10 cellular contexts compared by ENCODE assay signal in the genomic region with DNA sequence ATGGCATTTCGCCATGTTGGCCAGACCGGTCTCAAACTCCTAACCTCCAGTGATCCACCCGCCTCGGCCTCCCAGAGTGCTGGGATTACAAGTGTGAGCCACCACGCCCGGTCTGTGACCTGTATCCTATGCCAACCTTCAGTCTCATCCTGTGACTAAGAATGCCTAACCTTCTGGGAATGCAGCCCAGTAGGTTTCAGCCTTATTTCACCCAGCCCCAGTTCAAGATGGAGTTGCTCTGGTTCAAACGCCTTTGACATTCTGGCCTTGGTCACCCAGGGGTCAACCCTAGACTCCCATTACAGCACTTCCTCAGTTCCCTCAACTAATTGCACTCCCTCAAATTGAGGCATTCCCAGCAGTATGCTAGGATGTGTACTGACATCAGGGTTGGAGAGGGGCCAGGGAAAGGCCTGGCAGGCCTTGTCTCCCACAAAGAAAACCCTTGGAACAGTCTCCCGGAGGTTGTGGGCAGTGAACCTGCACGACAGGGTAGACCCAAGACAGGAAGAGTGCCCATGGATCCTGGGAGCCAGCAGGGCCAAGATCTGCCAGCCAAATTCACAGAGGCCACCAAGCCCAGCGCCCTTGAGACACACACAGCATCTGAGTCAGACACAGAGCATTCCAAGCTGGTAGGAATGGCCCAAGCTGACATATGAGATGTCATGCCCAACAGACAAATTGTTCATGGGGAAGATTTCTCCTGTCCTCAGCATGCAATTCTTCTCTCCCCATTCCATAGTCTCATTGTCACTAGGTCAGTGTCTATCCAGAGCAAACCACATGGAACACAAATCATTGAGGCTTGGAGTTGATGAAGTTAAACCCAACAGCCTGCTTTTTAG. TPM values are rescaled to one million over a fixed set of nuclear protein-coding genes. Genes with fewer than 3 reads are reported as not detected.
A peak's percentile ranks its signal among the peaks of the same experiment; 100 is the strongest.
DNase-seq lines count a peak whose midpoint lies in the region; ATAC-seq and TF ChIP-seq lines count a peak whose summit lies in the region.
"Had no signal": no experiment of that assay in that cellular context is flagged by ENCODE, and none has a peak within 500 bp of the region (broad histone marks: within the 10 kb centered on the region; RNA-seq: fewer than 3 reads in every experiment).

No MANE protein-coding gene starts in this region.

- no peak overlapping the region for H2AFZ ChIP-seq in GM23248

- intact Hi-C loops in heart left ventricle (cut with DNase I) = loop anchor here in 3 of 10 donors (5.0 to 10.0 kb wide), 3 partner anchors 63 to 126 kb away; a partner anchor contains a TSS
- intact Hi-C loops in spleen (cut with DNase I; ENCODE audit: low total_unique reads) = no loop called here

- H3K36me3 ChIP-seq in GM23248 (ENCODE audit: low read depth) (no peaks in the 10 kb centered on the region), heart left ventricle (no peaks in the 10 kb centered on the region), spleen (no peaks in the 10 kb centered on the region)

- 16 to 28% methylated on average over 10 of the region's 10 CpGs for WGBS in GM23248 (ENCODE audit: low coverage in 1 of 2, low lambda C conversion rate in 2 of 2, missing lambda C conversion rate in 2 of 2), 2 experiments
- WGBS in heart left ventricle, 4 donors = 70 to 77% (median 72%) methylated on average over 8 to 10 of the region's 10 CpGs
- WGBS in spleen, 5 donors = 69 to 87% (median 80%) methylated on average over 10 of the region's 10 CpGs

- H3F3A ChIP-seq in GM23248 (ENCODE audit: insufficient read depth) = peaks cover 48% of the 10 kb centered on the region

- no peaks in the 10 kb centered on the region for H4K20me1 ChIP-seq in GM23248 (ENCODE audit: insufficient read depth)

- peak; percentile 93 for DNase-seq in GM23248
- peak; percentile 43 for DNase-seq in amniotic stem cell (lab: John Stamatoyannopoulos, UW)
- DNase-seq in heart left ventricle = no peak
- DNase-seq in spleen = no peak
- no peak for DNase-seq in activated gamma-delta T cell treated with Interleukin-2 at 50 U/mL for 16 hours
- no peak for DNase-seq in NCI-H187 (lab: John Stamatoyannopoulos, UW)
- DNase-seq in OCI-M2 (lab: John Stamatoyannopoulos, UW; ENCODE audit: unreplicated experiment) = no peak
- DNase-seq: activated gamma-delta T cell, T-helper 9 cell had no signal

- H3K9ac ChIP-seq in GM23248 = peak overlapping the region; percentile 7

- H3K4me2 ChIP-seq in GM23248 (ENCODE audit: unreplicated experiment) = no peak overlapping the region

- no peaks in the 10 kb centered on the region for H3K79me2 ChIP-seq in GM23248 (ENCODE audit: insufficient read depth)

- H3K9me3 ChIP-seq in GM23248 (ENCODE audit: low read depth) = no peaks in the 10 kb centered on the region
- H3K9me3 ChIP-seq in heart left ventricle = no peaks in the 10 kb centered on the region
- H3K9me3 ChIP-seq in spleen = no peaks in the 10 kb centered on the region

- H3K4me3 ChIP-seq in GM23248 (no peak overlapping the region), heart left ventricle (no peak overlapping the region), spleen (no peak overlapping the region)

- TF ChIP-seq POLR2A in heart left ventricle (IDR thresholded peaks at IDR 0.05) (no peak), spleen (IDR thresholded peaks at IDR 0.05) (no peak)

- H3K27me3 ChIP-seq in GM23248 (replicated peaks; ENCODE audit: insufficient read depth) = no peaks in the 10 kb centered on the region
- H3K27me3 ChIP-seq in heart left ventricle = no peaks in the 10 kb centered on the region
- H3K27me3 ChIP-seq in spleen (replicated peaks in 1 of 7) = no peaks in the 10 kb centered on the region

- H3K9me2 ChIP-seq in GM23248 (ENCODE audit: insufficient read depth) = no peaks in the 10 kb centered on the region

- TF ChIP-seq CTCF in heart left ventricle (IDR thresholded peaks at IDR 0.05) = no peak
- TF ChIP-seq CTCF in spleen (IDR thresholded peaks at IDR 0.05 in 8 of 11, conservative IDR thresholded peaks at IDR 0.05 in 3 of 11) = no peak

- H3K4me1 ChIP-seq in GM23248 (ENCODE audit: insufficient read depth) (peaks cover 30% of the 10 kb centered on the region), heart left ventricle (peaks cover 0 to 38% (median 19%) of the 10 kb centered on the region in 12 donors), spleen (peaks cover 0 to 5% (median 1%) of the 10 kb centered on the region in 6 donors)

- H3K27ac ChIP-seq in GM23248 (peak overlapping the region; percentile 83), heart left ventricle (peak overlapping the region in 5 of 12 donors; percentile 8 to 27 (median 18)), spleen (peak overlapping the region in 5 of 8 donors; percentile 22 to 58 (median 39))

- ATAC-seq in heart left ventricle = peak in 3 of 4 donors; percentile 21 to 58 (median 55)
- no peak for ATAC-seq in activated CD4-positive, CD25-positive, alpha-beta regulatory T cell treated with anti-CD3 and anti-CD28 coated beads, Interleukin-2, amount 50 U/mL, for 24 hours

- in situ Hi-C loops in GM23248 (cut with MboI) = no loop called here

RNA-seq across cellular contexts. Expression of a gene that starts 24.9 kb away (rescaled TPM):
- total RNA-seq in GM23248 (2014; rRNA removed; shearing (Covaris generic)) = 23.1 and 26.3 TPM in 2 replicates
- polyA plus RNA-seq in GM23248 (2016; fragmentation: Nextera tagmentation; extraction: Ambion mirVana) (18.6 and 20.9 TPM in 2 replicates), heart left ventricle (10 to 100 TPM in 1 of 2 donors, 1 to 10 TPM in 1; 6.7 to 12.3 TPM), spleen (10 to 100 TPM in 1 of 3 donors, 1 to 10 TPM in 2; 7.2 to 12.2 (median 9.9) TPM)
- total RNA-seq in heart left ventricle (10 to 100 TPM; 11.5 to 19.4 (median 15.8) TPM), spleen (10 to 100 TPM; 15.7 to 23.3 (median 19.4) TPM)

Comparison
In these comparisons a context has a peak if more than half of its experiments do, and no peak if none do; other contexts are left out.
1. DNase-seq: peak in GM23248 (single experiment) and amniotic stem cell (single experiment); none in heart left ventricle (0 of 5), spleen (single experiment), activated gamma-delta T cell treated with Interleukin-2 at 50 U/mL for 16 hours (single experiment), NCI-H187 (0 of 2) and OCI-M2 (single experiment).
2. ATAC-seq: peak in heart left ventricle (3 of 4); none in activated CD4-positive, CD25-positive, alpha-beta regulatory T cell treated with anti-CD3 and anti-CD28 coated beads, Interleukin-2, amount 50 U/mL, for 24 hours (0 of 2).